Comparison of ENCODE assay signal across 15 cellular contexts in genomic region chr15:48722764-48723661, GRCh38.
DNase-seq lines count a peak whose midpoint lies in the region; ATAC-seq, FAIRE-seq and TF ChIP-seq lines count a peak whose summit lies in the region.
"Had no signal": no experiment of that assay in that cellular context is flagged by ENCODE, and none has a peak within 500 bp of the region (broad histone marks: within the 10 kb centered on the region; RNA-seq: fewer than 3 reads in every experiment).

No MANE protein-coding gene starts in this region.

- H3K4me3 ChIP-seq in AG04450 (ENCODE audit: low read depth, low read length) (no peak overlapping the region), right lobe of liver (no peak overlapping the region)
- no peak overlapping the region for H3K4me3 ChIP-seq in CD8-positive, alpha-beta T cell (ENCODE audit: low read depth, low read length)
- H3K4me3 ChIP-seq: GM12878, pancreas had no signal

- TF ChIP-seq POLR2A in right lobe of liver (IDR thresholded peaks at IDR 0.05): no peak

- intact Hi-C loops in right lobe of liver (cut with DNase I): no loop called here
- intact Hi-C loops in CD8-positive, alpha-beta T cell (cut with DNase I, micrococcal nuclease): no loop called here

- no peaks in the 10 kb centered on the region for H3K27me3 Mint-ChIP-seq in CD8-positive, alpha-beta T cell (ENCODE audit: low read depth)
- H3K27me3 Mint-ChIP-seq: CD4-positive, CD25-positive, alpha-beta regulatory T cell had no signal

- H3K9me3 Mint-ChIP-seq in CD8-positive, alpha-beta T cell: no peaks in the 10 kb centered on the region

- no peaks in the 10 kb centered on the region for H3K4me1 Mint-ChIP-seq in CD8-positive, alpha-beta T cell (ENCODE audit: low read depth)
- H3K4me1 Mint-ChIP-seq: CD4-positive, CD25-positive, alpha-beta regulatory T cell had no signal

- H3K9me3 ChIP-seq in AG04450 (ENCODE audit: control insufficient read depth, insufficient read depth, low read length) (no peaks in the 10 kb centered on the region), right lobe of liver (no peaks in the 10 kb centered on the region)
- H3K9me3 ChIP-seq in CD8-positive, alpha-beta T cell (ENCODE audit: low read length): no peaks in the 10 kb centered on the region
- H3K9me3 ChIP-seq: pancreas had no signal

- ATAC-seq in GM21717 (IDR thresholded peaks at IDR 0.05; ENCODE audit: unreplicated experiment) (no peak), right lobe of liver (no peak), HG02588 (IDR thresholded peaks at IDR 0.05; ENCODE audit: unreplicated experiment) (no peak)
- no peak for ATAC-seq in CD8-positive, alpha-beta T cell
- ATAC-seq: GM12878, pancreas had no signal

- peak; percentile 53 for DNase-seq in AG04450 (ENCODE audit: low read depth, low spot score)
- peak; percentile 38 for DNase-seq in HTR-8/SVneo (ENCODE audit: insufficient read length, low spot score)
- DNase-seq in amniotic stem cell (lab: John Stamatoyannopoulos, UW): peak; percentile 37
- DNase-seq in iris pigment epithelial cell (ENCODE audit: low read depth): peak; percentile 83
- DNase-seq in right lobe of liver: no peak
- DNase-seq in CD8-positive, alpha-beta T cell: no peak
- DNase-seq: activated effector memory CD4-positive, alpha-beta T cell treated with Interleukin-2 at 50 U/mL for 16 hours; CD4-positive, CD25-positive, alpha-beta regulatory T cell; kidney; MM.1S; pancreas had no signal

- no peaks in the 10 kb centered on the region for H3K36me3 ChIP-seq in right lobe of liver
- H3K36me3 ChIP-seq in CD8-positive, alpha-beta T cell (ENCODE audit: insufficient read depth, low read length): no peaks in the 10 kb centered on the region
- H3K36me3 ChIP-seq: pancreas had no signal

- H3K27me3 ChIP-seq in AG04450 (ENCODE audit: control insufficient read depth, insufficient read depth, low read length) (no peaks in the 10 kb centered on the region), right lobe of liver (no peaks in the 10 kb centered on the region)
- no peaks in the 10 kb centered on the region for H3K27me3 ChIP-seq in CD8-positive, alpha-beta T cell (ENCODE audit: insufficient read depth, low read length)
- H3K27me3 ChIP-seq: pancreas had no signal

- no peak for FAIRE-seq in HTR-8/SVneo (lab: Jason Lieb, UNC)
- FAIRE-seq: GM12878, kidney, pancreas, TTC549 had no signal

- TF ChIP-seq CTCF in AG04450 (IDR thresholded peaks at IDR 0.05; ENCODE audit: low read depth, low read length) (no peak), right lobe of liver (IDR thresholded peaks at IDR 0.05) (no peak)
- TF ChIP-seq CTCF in CD8-positive, alpha-beta T cell (IDR thresholded peaks at IDR 0.05): no peak

- WGBS in right lobe of liver (ENCODE audit: insufficient coverage, low coverage, low lambda C conversion rate, missing lambda C conversion rate): 76% methylated on average over 5 of the region's 5 CpGs

- no peak overlapping the region for H3K27ac Mint-ChIP-seq in CD8-positive, alpha-beta T cell
- H3K27ac Mint-ChIP-seq: CD4-positive, CD25-positive, alpha-beta regulatory T cell had no signal

- POLR2A ChIA-PET in AG04450 (lab: Yijun Ruan, JAX): interaction anchor here (0.6 kb wide), 1 partner anchor 97 kb away, joined by 3 read pairs; no protein-coding TSS in a partner anchor
- POLR2A ChIA-PET in CD8-positive, alpha-beta T cell (lab: Charles Lee): no interaction called here

- H3K4me3 Mint-ChIP-seq in CD8-positive, alpha-beta T cell: no peak overlapping the region
- H3K4me3 Mint-ChIP-seq: CD4-positive, CD25-positive, alpha-beta regulatory T cell had no signal

- H3K27ac ChIP-seq in AG04450 (ENCODE audit: low read depth, low read length) (no peak overlapping the region), right lobe of liver (no peak overlapping the region)
- H3K27ac ChIP-seq in CD8-positive, alpha-beta T cell (ENCODE audit: low read depth, low read length): no peak overlapping the region
- H3K27ac ChIP-seq: pancreas had no signal

- peaks cover 6% of the 10 kb centered on the region for H3K36me3 Mint-ChIP-seq in CD8-positive, alpha-beta T cell

- CTCF ChIA-PET in AG04450 (lab: Charles Lee): interaction anchor here (0.6 to 1.1 kb wide), 3 partner anchors 78 to 422 kb away, joined by 3 to 6 read pairs (median 5); no protein-coding TSS in a partner anchor
- CTCF ChIA-PET in CD8-positive, alpha-beta T cell (lab: Charles Lee): no interaction called here

- H3K4me1 ChIP-seq in right lobe of liver: no peaks in the 10 kb centered on the region
- H3K4me1 ChIP-seq in CD8-positive, alpha-beta T cell (ENCODE audit: insufficient read depth, low read length): no peaks in the 10 kb centered on the region
- H3K4me1 ChIP-seq: pancreas had no signal

Comparison
In these comparisons a context has a peak if more than half of its experiments do, and no peak if none do; other contexts are left out.
1. DNase-seq: peak in AG04450 (single experiment), HTR-8/SVneo (single experiment), amniotic stem cell (single experiment) and iris pigment epithelial cell (single experiment); none in right lobe of liver (0 of 3) and CD8-positive, alpha-beta T cell (0 of 7).